ENCODE assay signal across 3 cellular contexts in the genomic region with DNA sequence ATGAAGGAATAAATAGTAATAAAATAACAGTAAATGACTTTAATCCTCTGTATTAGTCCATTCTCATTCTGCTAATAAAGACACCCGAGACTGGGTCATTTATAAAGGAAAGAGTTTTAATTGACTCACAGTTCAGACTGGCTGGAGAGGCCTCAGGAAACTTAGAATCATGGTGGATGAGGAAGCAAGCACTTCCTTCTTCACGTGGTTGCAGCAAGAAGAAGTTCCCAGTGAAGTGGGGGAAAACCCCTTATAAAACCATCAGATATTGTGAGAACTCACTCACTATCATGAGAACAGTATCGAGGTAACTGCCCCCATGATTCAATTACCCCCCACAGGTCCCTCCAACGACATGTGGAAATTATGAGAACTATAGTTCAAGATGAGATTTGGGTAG.
"Had no signal": no experiment of that assay in that cellular context is flagged by ENCODE, and none has a peak within 500 bp of the region (broad histone marks: within the 10 kb centered on the region; RNA-seq: fewer than 3 reads in every experiment).

No MANE protein-coding gene starts in this region.

- H3K4me3 ChIP-seq: GM12878 had no signal

- ATAC-seq: GM12878 had no signal

- DNase-seq: GDM1, GF-D8 had no signal
